15 cellular contexts compared by ENCODE assay signal in the genomic region with DNA sequence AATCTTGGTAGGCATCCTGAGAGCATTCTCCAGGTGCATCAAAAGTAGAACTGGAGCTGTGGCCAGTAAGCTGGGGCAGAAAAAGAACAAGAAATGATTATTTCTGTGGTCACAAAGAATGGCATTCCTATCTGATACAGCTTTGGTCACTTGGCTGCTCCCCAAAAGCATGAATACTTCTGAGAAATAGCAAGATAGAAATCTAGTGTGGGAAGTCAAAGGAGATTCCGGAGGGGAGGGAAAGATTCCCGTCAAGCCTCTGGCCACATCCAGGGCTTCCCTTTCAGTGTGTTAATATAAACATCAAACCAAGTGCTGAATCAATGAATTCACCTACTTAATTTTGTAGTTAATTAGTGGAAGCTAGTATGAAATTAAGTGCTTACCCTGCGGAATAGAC.
DNase-seq lines count a peak whose midpoint lies in the region; ATAC-seq and TF ChIP-seq lines count a peak whose summit lies in the region.
"Had no signal": no experiment of that assay in that cellular context is flagged by ENCODE, and none has a peak within 500 bp of the region (broad histone marks: within the 10 kb centered on the region; RNA-seq: fewer than 3 reads in every experiment).

No MANE protein-coding gene starts in this region.

- H3K9me3 ChIP-seq in SK-N-SH: no peaks in the 10 kb centered on the region
- H3K9me3 ChIP-seq: upper lobe of right lung had no signal

- intact Hi-C loops in sciatic nerve (cut with DNase I): no loop called here

- no peaks in the 10 kb centered on the region for H3K79me2 ChIP-seq in SK-N-SH (ENCODE audit: insufficient read depth)
- H3K79me2 ChIP-seq in mesendoderm (ENCODE audit: control insufficient read depth, insufficient read depth, low read length): no peaks in the 10 kb centered on the region

- H2AK5ac ChIP-seq in mesendoderm (ENCODE audit: low read length): no peak overlapping the region

- no peak overlapping the region for H4K8ac ChIP-seq in mesendoderm (ENCODE audit: low read depth, low read length)

- H3K4me1 ChIP-seq in SK-N-SH (ENCODE audit: control insufficient read depth in 1 of 2, insufficient read depth in 2 of 2, low read depth in 1 of 2, low read length in 1 of 2) (peaks cover 12 to 16% of the 10 kb centered on the region in 2 experiments; a peak in 3 of 4 replicates), mesendoderm (ENCODE audit: control insufficient read depth, low read depth, low read length) (no peaks in the 10 kb centered on the region)

- no peaks in the 10 kb centered on the region for H3K79me1 ChIP-seq in mesendoderm (ENCODE audit: low read length)

- H2BK15ac ChIP-seq in mesendoderm (replicated peaks; ENCODE audit: low read depth): no peak overlapping the region

- no peak overlapping the region for H2BK120ac ChIP-seq in mesendoderm (ENCODE audit: low read depth, low read length)

- H3K9ac ChIP-seq in SK-N-SH (no peak overlapping the region), mesendoderm (ENCODE audit: low read length) (no peak overlapping the region)

- no peak overlapping the region for H3K4ac ChIP-seq in mesendoderm (ENCODE audit: low read depth, low read length)

- no peak overlapping the region for H4K5ac ChIP-seq in mesendoderm (ENCODE audit: low read length)

- H3K4me2 ChIP-seq in SK-N-SH: peak overlapping the region; percentile 36; the same call in 1 of the 2 replicates
- no peak overlapping the region for H3K4me2 ChIP-seq in mesendoderm (ENCODE audit: low read length)

- no peak overlapping the region for H2BK5ac ChIP-seq in mesendoderm (ENCODE audit: low read length)

- POLR2A ChIA-PET in SK-N-SH (lab: Yijun Ruan, JAX): no interaction called here

- DNase-seq in AG10803 (ENCODE audit: low read depth) (peak; percentile 11), SK-N-SH (no peak), epithelial cell of proximal tubule (ENCODE audit: low read depth) (peak; percentile 16), sciatic nerve (ENCODE audit: low spot score) (no peak), dedifferentiated amniotic fluid mesenchymal stem cell (ENCODE audit: extremely low spot score) (no peak), NCI-H146 treated with DMSO at 0.1 percent for 48 hours (lab: John Stamatoyannopoulos, UW; ENCODE audit: unreplicated experiment) (no peak), GM03348 (ENCODE audit: low spot score) (no peak), mesendoderm (no peak)
- DNase-seq: activated CD4-positive, alpha-beta T cell treated with anti-CD3 and anti-CD28 coated beads, Interleukin-2, amount 10 ng/mL, durations not matched to agents 24 days and 14 days; activated naive CD4-positive, alpha-beta T cell treated with Interleukin-2 at 50 U/mL for 16 hours; Calu3; hypothalamus; left colon; NCI-H1694 treated with DMSO at 0.1 percent for 48 hours; upper lobe of right lung had no signal

- H4K20me1 ChIP-seq in SK-N-SH (ENCODE audit: insufficient read depth): no peaks in the 10 kb centered on the region

- H3K27ac ChIP-seq in SK-N-SH (ENCODE audit: low read depth in 2 of 2, low read length in 1 of 2): peak overlapping the region; percentile 24 to 65; a peak in 2 of 4 replicates
- no peak overlapping the region for H3K27ac ChIP-seq in mesendoderm (ENCODE audit: low read depth, low read length)
- H3K27ac ChIP-seq: upper lobe of right lung had no signal

- no peak overlapping the region for H3K18ac ChIP-seq in mesendoderm (ENCODE audit: low read length)

- no peak for TF ChIP-seq CTCF in AG10803 (conservative IDR thresholded peaks at IDR 0.05; ENCODE audit: low read length)
- no peak for TF ChIP-seq CTCF in SK-N-SH (IDR thresholded peaks at IDR 0.05)
- TF ChIP-seq CTCF in epithelial cell of proximal tubule (conservative IDR thresholded peaks at IDR 0.05; ENCODE audit: low read depth, low read length): no peak

- peak; percentile 61 for ATAC-seq in sciatic nerve
- ATAC-seq: left colon, upper lobe of right lung had no signal

- CTCF ChIA-PET in SK-N-SH (lab: Yijun Ruan, JAX): interaction anchor here (0.6 to 1.2 kb wide), 5 partner anchors 9 to 149 kb away, joined by 3 to 5 read pairs (median 3); no protein-coding TSS in a partner anchor

- H3K36me3 ChIP-seq in SK-N-SH (replicated peaks in 1 of 2; ENCODE audit: control insufficient read depth in 1 of 2, insufficient read depth in 2 of 2, low read length in 1 of 2): no peaks in the 10 kb centered on the region
- no peaks in the 10 kb centered on the region for H3K36me3 ChIP-seq in mesendoderm (ENCODE audit: control insufficient read depth, insufficient read depth, low read length)
- H3K36me3 ChIP-seq: upper lobe of right lung had no signal

- no peak overlapping the region for H2AFZ ChIP-seq in SK-N-SH (ENCODE audit: low read depth)

- no peak overlapping the region for H3K23ac ChIP-seq in mesendoderm (ENCODE audit: low read length)

- no peak for TF ChIP-seq RAD21 in SK-N-SH (IDR thresholded peaks at IDR 0.05; ENCODE audit: low read length)

- H3K27me3 ChIP-seq in SK-N-SH (ENCODE audit: insufficient read depth): no peaks in the 10 kb centered on the region
- H3K27me3 ChIP-seq in mesendoderm (ENCODE audit: insufficient read depth, low read length, poor library complexity): no peaks in the 10 kb centered on the region
- H3K27me3 ChIP-seq: upper lobe of right lung had no signal

- no peaks in the 10 kb centered on the region for H3K9me2 ChIP-seq in SK-N-SH

- 6% methylated on average over 3 of the region's 3 CpGs for WGBS in SK-N-SH (ENCODE audit: low lambda C conversion rate)
- no CpG with 5 or more reads among the region's 3 CpGs for WGBS in mesendoderm (ENCODE audit: extremely low coverage, insufficient coverage, low lambda C conversion rate)

- peak; percentile 67 to 91 for TF ChIP-seq EP300 in SK-N-SH (IDR thresholded peaks at IDR 0.05; ENCODE audit: borderline replicate concordance in 1 of 2, low read depth in 1 of 2, low read length in 1 of 2)

- H3K4me3 ChIP-seq in AG10803 (ENCODE audit: low read length) (no peak overlapping the region), SK-N-SH (ENCODE audit: low read depth in 2 of 2, low read length in 1 of 2) (no peak overlapping the region), epithelial cell of proximal tubule (ENCODE audit: low read depth, low read length) (no peak overlapping the region), mesendoderm (ENCODE audit: low read length) (no peak overlapping the region)
- H3K4me3 ChIP-seq: upper lobe of right lung had no signal

- peaks cover 5% of the 10 kb centered on the region for H3F3A ChIP-seq in SK-N-SH (replicated peaks; ENCODE audit: insufficient read depth)

- H3K56ac ChIP-seq in mesendoderm (ENCODE audit: low read length): no peak overlapping the region

TF ChIP-seq in SK-N-SH, 30 proteins besides CTCF, POLR2A, EP300 and RAD21 (continues in another document):
- TF ChIP-seq ELF1 (IDR thresholded peaks at IDR 0.05) (no peak), FOSL2 (IDR thresholded peaks at IDR 0.05; ENCODE audit: borderline replicate concordance, low read depth) (peak; percentile 35; the same call in 1 of the 2 replicates), YY1 (IDR thresholded peaks at IDR 0.05; ENCODE audit: low read depth) (no peak), SIN3A (IDR thresholded peaks at IDR 0.05; ENCODE audit: borderline replicate concordance, low read depth, low read length) (0 out of 2 replicates have a peak, but pooled peaks have one; percentile 22), CHD2 (IDR thresholded peaks at IDR 0.05; ENCODE audit: low read length, partially characterized antibody) (no peak), SMC3 (IDR thresholded peaks at IDR 0.05; ENCODE audit: low read depth, low read length) (no peak), NRF1 (IDR thresholded peaks at IDR 0.05; ENCODE audit: low read depth, low read length) (no peak), GABPA (IDR thresholded peaks at IDR 0.05; ENCODE audit: low read depth) (no peak), MXI1 (IDR thresholded peaks at IDR 0.05; ENCODE audit: low read depth, low read length) (no peak), POLR2AphosphoS5 (IDR thresholded peaks at IDR 0.05; ENCODE audit: low read depth, low read length) (peak; percentile 83; the same call in 1 of the 2 replicates)
- TF ChIP-seq, protein P1, sequence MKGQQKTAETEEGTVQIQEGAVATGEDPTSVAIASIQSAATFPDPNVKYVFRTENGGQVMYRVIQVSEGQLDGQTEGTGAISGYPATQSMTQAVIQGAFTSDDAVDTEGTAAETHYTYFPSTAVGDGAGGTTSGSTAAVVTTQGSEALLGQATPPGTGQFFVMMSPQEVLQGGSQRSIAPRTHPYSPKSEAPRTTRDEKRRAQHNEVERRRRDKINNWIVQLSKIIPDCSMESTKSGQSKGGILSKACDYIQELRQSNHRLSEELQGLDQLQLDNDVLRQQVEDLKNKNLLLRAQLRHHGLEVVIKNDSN (IDR thresholded peaks at IDR 0.05; ENCODE audit: borderline replicate concordance, low read depth): no peak
- TF ChIP-seq, protein P2, sequence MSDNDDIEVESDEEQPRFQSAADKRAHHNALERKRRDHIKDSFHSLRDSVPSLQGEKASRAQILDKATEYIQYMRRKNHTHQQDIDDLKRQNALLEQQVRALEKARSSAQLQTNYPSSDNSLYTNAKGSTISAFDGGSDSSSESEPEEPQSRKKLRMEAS (IDR thresholded peaks at IDR 0.05; ENCODE audit: low read depth): no peak
- TF ChIP-seq, protein P3, sequence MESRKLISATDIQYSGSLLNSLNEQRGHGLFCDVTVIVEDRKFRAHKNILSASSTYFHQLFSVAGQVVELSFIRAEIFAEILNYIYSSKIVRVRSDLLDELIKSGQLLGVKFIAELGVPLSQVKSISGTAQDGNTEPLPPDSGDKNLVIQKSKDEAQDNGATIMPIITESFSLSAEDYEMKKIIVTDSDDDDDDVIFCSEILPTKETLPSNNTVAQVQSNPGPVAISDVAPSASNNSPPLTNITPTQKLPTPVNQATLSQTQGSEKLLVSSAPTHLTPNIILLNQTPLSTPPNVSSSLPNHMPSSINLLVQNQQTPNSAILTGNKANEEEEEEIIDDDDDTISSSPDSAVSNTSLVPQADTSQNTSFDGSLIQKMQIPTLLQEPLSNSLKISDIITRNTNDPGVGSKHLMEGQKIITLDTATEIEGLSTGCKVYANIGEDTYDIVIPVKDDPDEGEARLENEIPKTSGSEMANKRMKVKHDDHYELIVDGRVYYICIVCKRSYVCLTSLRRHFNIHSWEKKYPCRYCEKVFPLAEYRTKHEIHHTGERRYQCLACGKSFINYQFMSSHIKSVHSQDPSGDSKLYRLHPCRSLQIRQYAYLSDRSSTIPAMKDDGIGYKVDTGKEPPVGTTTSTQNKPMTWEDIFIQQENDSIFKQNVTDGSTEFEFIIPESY (IDR thresholded peaks at IDR 0.05; ENCODE audit: borderline replicate concordance, low read depth): no peak
- TF ChIP-seq, protein P4, sequence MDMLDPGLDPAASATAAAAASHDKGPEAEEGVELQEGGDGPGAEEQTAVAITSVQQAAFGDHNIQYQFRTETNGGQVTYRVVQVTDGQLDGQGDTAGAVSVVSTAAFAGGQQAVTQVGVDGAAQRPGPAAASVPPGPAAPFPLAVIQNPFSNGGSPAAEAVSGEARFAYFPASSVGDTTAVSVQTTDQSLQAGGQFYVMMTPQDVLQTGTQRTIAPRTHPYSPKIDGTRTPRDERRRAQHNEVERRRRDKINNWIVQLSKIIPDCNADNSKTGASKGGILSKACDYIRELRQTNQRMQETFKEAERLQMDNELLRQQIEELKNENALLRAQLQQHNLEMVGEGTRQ (IDR thresholded peaks at IDR 0.05; ENCODE audit: borderline replicate concordance, low read depth, low read length): no peak

Comparison
In these comparisons a context has a peak if more than half of its experiments do, and no peak if none do; other contexts are left out.
1. DNase-seq: peak in AG10803 (single experiment) and epithelial cell of proximal tubule (single experiment); none in SK-N-SH (single experiment), sciatic nerve (single experiment), dedifferentiated amniotic fluid mesenchymal stem cell (single experiment), NCI-H146 treated with DMSO at 0.1 percent for 48 hours (single experiment), GM03348 (single experiment) and mesendoderm (single experiment).